In the genomic region with DNA sequence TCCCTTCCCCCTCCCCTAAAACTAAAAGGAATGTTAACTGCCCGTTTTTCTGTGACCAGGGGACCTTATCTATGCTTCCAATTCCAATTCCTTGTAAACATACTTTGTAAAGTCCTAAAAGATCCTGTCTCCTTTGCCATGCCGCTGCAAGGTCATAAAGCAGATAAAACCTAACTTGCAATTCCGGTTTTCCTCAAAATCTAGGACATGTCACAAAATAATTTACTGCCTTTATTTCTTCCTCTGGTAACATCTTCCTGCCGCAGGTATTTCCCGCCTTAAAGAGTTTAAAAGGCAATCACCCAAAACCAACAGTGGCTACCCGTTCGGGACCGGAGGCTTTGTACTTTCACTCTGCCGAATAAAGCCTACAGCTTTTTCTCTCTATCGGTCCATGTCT, we compare ENCODE assay signal across 7 cellular contexts.
DNase-seq lines count a peak whose midpoint lies in the region; ATAC-seq and TF ChIP-seq lines count a peak whose summit lies in the region.
"Not testable (repeated sequence)": the region's sequence is repeated elsewhere in the genome, so short reads cannot be mapped to it uniquely, and the experiment has no call there.

No MANE protein-coding gene starts in this region.

- not testable (repeated sequence) for H3K79me2 ChIP-seq in GM23338 (replicated peaks; ENCODE audit: insufficient read depth); trophoblast cell (ENCODE audit: control insufficient read depth, insufficient read depth, low read length, poor library complexity)

- H3K27ac Mint-ChIP-seq in GM23338: not testable (repeated sequence)

- not testable (repeated sequence) for H4K91ac ChIP-seq in trophoblast cell (ENCODE audit: low read depth, low read length)

- not testable (repeated sequence) for H4K8ac ChIP-seq in trophoblast cell (ENCODE audit: low read depth, low read length)

- ATAC-seq in GM23338: not testable (repeated sequence)
- ATAC-seq in RWPE2 (ENCODE audit: low read depth): peak; percentile 33; the same call in 2 of the 3 replicates
- peak; percentile 49 for ATAC-seq in foreskin keratinocyte

- not testable (repeated sequence) for H3K9me3 ChIP-seq in RWPE2 (ENCODE audit: severe bottlenecking); mesodermal cell (ENCODE audit: control insufficient read depth, low read length); trophoblast cell (ENCODE audit: insufficient read depth, low read depth, low read length); suprapubic skin

- H3K27ac ChIP-seq in GM23338 (ENCODE audit: low read depth); foreskin keratinocyte; trophoblast cell (ENCODE audit: low read depth, low read length); suprapubic skin: not testable (repeated sequence)
- H3K27ac ChIP-seq in RWPE2 (ENCODE audit: poor library complexity, severe bottlenecking): peak overlapping the region; percentile 5
- peak overlapping the region; percentile 38 for H3K27ac ChIP-seq in mesodermal cell (ENCODE audit: low read depth, low read length, severe bottlenecking)

- not testable (repeated sequence) for H3K4me3 ChIP-seq in GM23338; mesodermal cell (ENCODE audit: extremely low read depth, insufficient read depth, low read length, poor library complexity, severe bottlenecking); trophoblast cell (ENCODE audit: low read depth, low read length)
- H3K4me3 ChIP-seq in RWPE2 (ENCODE audit: severe bottlenecking): peak overlapping the region; percentile 11
- peak overlapping the region; percentile 18 for H3K4me3 ChIP-seq in suprapubic skin

- H3K27me3 Mint-ChIP-seq in GM23338 (ENCODE audit: insufficient read depth, low read depth, poor library complexity): not testable (repeated sequence)

- not testable (repeated sequence) for H3K9me3 Mint-ChIP-seq in GM23338

- H3K4me1 Mint-ChIP-seq in GM23338: not testable (repeated sequence)

- H2BK120ac ChIP-seq in trophoblast cell (ENCODE audit: insufficient read depth, low read length, poor library complexity): not testable (repeated sequence)

- H3K4me2 ChIP-seq in GM23338: not testable (repeated sequence)
- H3K4me2 ChIP-seq in trophoblast cell (ENCODE audit: low read length): peak overlapping the region; percentile 44

- 82 to 83% methylated on average over 10 of the region's 10 CpGs for WGBS in mesodermal cell (ENCODE audit: insufficient coverage in 2 of 2), 2 experiments
- no CpG with 5 or more reads among the region's 10 CpGs for WGBS in trophoblast cell (ENCODE audit: extremely low coverage, insufficient coverage, insufficient read length)
- 54% methylated on average over 10 of the region's 10 CpGs for WGBS in suprapubic skin

- H3K9ac ChIP-seq in trophoblast cell (ENCODE audit: low read length): not testable (repeated sequence)

- H2AFZ ChIP-seq in GM23338: peak overlapping the region; percentile 78
- H2AFZ ChIP-seq in trophoblast cell (ENCODE audit: insufficient read depth, low read length, poor library complexity): not testable (repeated sequence)

- not testable (repeated sequence) for DNase-seq in GM23338 (ENCODE audit: low spot score); RWPE2 (ENCODE audit: low spot score); suprapubic skin (ENCODE audit: low spot score in 2 of 2)
- DNase-seq in NCI-H146 (lab: John Stamatoyannopoulos, UW) (peak; percentile 15), foreskin keratinocyte (peak in 1 of 2 donors; percentile 12), trophoblast cell (peak in 1 of 2 donors; percentile 41)

- TF ChIP-seq CTCF in GM23338 (conservative IDR thresholded peaks at IDR 0.05; ENCODE audit: low read depth in 2 of 2); RWPE2 (IDR thresholded peaks at IDR 0.05; ENCODE audit: poor library complexity, severe bottlenecking); foreskin keratinocyte (conservative IDR thresholded peaks at IDR 0.05); suprapubic skin (IDR thresholded peaks at IDR 0.05): not testable (repeated sequence)

- not testable (repeated sequence) for H3K9me2 ChIP-seq in GM23338 (ENCODE audit: insufficient read depth)

- peak overlapping the region; percentile 59 for H2BK12ac ChIP-seq in trophoblast cell (ENCODE audit: low read length)

- H3K23ac ChIP-seq in trophoblast cell (ENCODE audit: low read length): not testable (repeated sequence)

- TF ChIP-seq POLR2A in suprapubic skin (IDR thresholded peaks at IDR 0.05): not testable (repeated sequence)

- not testable (repeated sequence) for H3K36me3 ChIP-seq in GM23338 (ENCODE audit: insufficient read depth); RWPE2 (ENCODE audit: low read depth); mesodermal cell (ENCODE audit: control insufficient read depth, insufficient read depth, low read length); trophoblast cell (ENCODE audit: control insufficient read depth in 1 of 2, insufficient read depth in 2 of 2, low read length in 2 of 2); suprapubic skin

- not testable (repeated sequence) for H3K18ac ChIP-seq in trophoblast cell (ENCODE audit: low read length)

- not testable (repeated sequence) for H3K4ac ChIP-seq in trophoblast cell (ENCODE audit: low read depth, low read length)

- not testable (repeated sequence) for H3K79me1 ChIP-seq in trophoblast cell (ENCODE audit: low read length)

- H4K12ac ChIP-seq in trophoblast cell (ENCODE audit: low read depth, low read length): not testable (repeated sequence)

- not testable (repeated sequence) for H3K4me3 Mint-ChIP-seq in GM23338

- not testable (repeated sequence) for H2BK5ac ChIP-seq in trophoblast cell (ENCODE audit: low read depth, low read length, poor library complexity)

- H3K36me3 Mint-ChIP-seq in GM23338 (ENCODE audit: low read depth): not testable (repeated sequence)

- H3K4me1 ChIP-seq in GM23338 (ENCODE audit: insufficient read depth); foreskin keratinocyte; mesodermal cell (ENCODE audit: control insufficient read depth, insufficient read depth, low read length, poor library complexity, severe bottlenecking); trophoblast cell (ENCODE audit: control insufficient read depth in 1 of 2, insufficient read depth in 2 of 2, low read length in 2 of 2); suprapubic skin: not testable (repeated sequence)
- H3K4me1 ChIP-seq in RWPE2 (ENCODE audit: insufficient read depth, poor library complexity, severe bottlenecking): peaks cover 11% of the 10 kb centered on the region

- not testable (repeated sequence) for H3K14ac ChIP-seq in trophoblast cell (ENCODE audit: low read length)

- not testable (repeated sequence) for TF ChIP-seq EP300 in suprapubic skin (IDR thresholded peaks at IDR 0.05)

- not testable (repeated sequence) for H2AK5ac ChIP-seq in trophoblast cell (ENCODE audit: low read length)

- H3F3A ChIP-seq in GM23338 (replicated peaks; ENCODE audit: low read depth): not testable (repeated sequence)

- H3K27me3 ChIP-seq in GM23338 (ENCODE audit: insufficient read depth); RWPE2 (ENCODE audit: insufficient read depth, poor library complexity, severe bottlenecking); foreskin keratinocyte; trophoblast cell (ENCODE audit: insufficient read depth, low read length); suprapubic skin: not testable (repeated sequence)

- H4K20me1 ChIP-seq in GM23338 (replicated peaks; ENCODE audit: insufficient read depth): not testable (repeated sequence)
